ENCODE assay signal across 23 cellular contexts in genomic region chr10:20535846-20536245, GRCh38.
DNase-seq lines count a peak whose midpoint lies in the region; ATAC-seq and TF ChIP-seq lines count a peak whose summit lies in the region.
"Had no signal": no experiment of that assay in that cellular context is flagged by ENCODE, and none has a peak within 500 bp of the region (broad histone marks: within the 10 kb centered on the region; RNA-seq: fewer than 3 reads in every experiment).

No MANE protein-coding gene starts in this region.

- DNase-seq in NCI-H748 (lab: John Stamatoyannopoulos, UW; ENCODE audit: unreplicated experiment), result peak; percentile 13
- no peak for DNase-seq in dorsolateral prefrontal cortex
- DNase-seq in NCI-H82 (lab: John Stamatoyannopoulos, UW), result no peak
- DNase-seq in T-cell, result no peak
- no peak for DNase-seq in NCI-H446 (lab: John Stamatoyannopoulos, UW)
- DNase-seq: CD4-positive, alpha-beta T cell; GOT3; HCEC 1CT; KBM-7; MM.1S; NCI-H1048; NCI-H1694 treated with DMSO at 0.1 percent for 48 hours; NCI-H2081 treated with DMSO at 0.1 percent for 48 hours; NCI-H2171 treated with DMSO at 0.1 percent for 48 hours; NCI-H446 treated with DMSO at 0.1 percent for 48 hours; NCI-H526 treated with DMSO at 0.1 percent for 48 hours; NK-92 treated with Interleukin-12 subunit alpha and Interleukin-12 subunit beta, amount 100 ng/mL, for 24 hours; SHP77 treated with DMSO at 0.1 percent for 48 hours; SK-N-SH had no signal

- CTCF ChIA-PET in T-cell (lab: Charles Lee), result no interaction called here

- no peaks in the 10 kb centered on the region for H3K36me3 ChIP-seq in neuron (ENCODE audit: insufficient read depth, low read length)
- H3K36me3 ChIP-seq: BLaER1 had no signal

- H2AFZ ChIP-seq in neuron (ENCODE audit: low read depth, low read length), result peak overlapping the region; percentile 73

- H3K4me3 Mint-ChIP-seq in T-cell, result no peak overlapping the region
- H3K4me3 Mint-ChIP-seq in stimulated activated memory B cell treated with anti-CD40 and anti-IgM and Interleukin-4, amounts not matched to agents 10 μg/mL and 1 μg/mL and 100 μg/mL, for 72 hours, result no peak overlapping the region
- H3K4me3 Mint-ChIP-seq: CD4-positive, alpha-beta T cell had no signal

- peaks cover 4 to 7% (median 7%) of the 10 kb centered on the region in 3 donors for H3K9me3 Mint-ChIP-seq in T-cell
- H3K9me3 Mint-ChIP-seq in stimulated activated memory B cell treated with anti-CD40 and anti-IgM and Interleukin-4, amounts not matched to agents 10 μg/mL and 1 μg/mL and 100 μg/mL, for 72 hours, result peaks cover 4% of the 10 kb centered on the region

- H3K4me3 ChIP-seq in dorsolateral prefrontal cortex (peak overlapping the region in 3 of 59 donors; percentile 2 to 18 (median 10)), neuron (ENCODE audit: low read length) (no peak overlapping the region)
- H3K4me3 ChIP-seq: BLaER1 had no signal

- H3K36me3 Mint-ChIP-seq in T-cell, result no peaks in the 10 kb centered on the region
- no peaks in the 10 kb centered on the region for H3K36me3 Mint-ChIP-seq in stimulated activated memory B cell treated with anti-CD40 and anti-IgM and Interleukin-4, amounts not matched to agents 10 μg/mL and 1 μg/mL and 100 μg/mL, for 72 hours

- H3K27ac ChIP-seq in dorsolateral prefrontal cortex, result peak overlapping the region in 54 of 59 donors; percentile 6 to 84 (median 64)
- H3K27ac ChIP-seq: BLaER1, RWPE1 had no signal

- POLR2A ChIA-PET in T-cell (lab: Charles Lee), result no interaction called here

- TF ChIP-seq CTCF in dorsolateral prefrontal cortex (IDR thresholded peaks at IDR 0.05 in 54 of 56, conservative IDR thresholded peaks at IDR 0.05 in 2 of 56; ENCODE audit: low read depth in 1 of 56, partially characterized antibody in 56 of 56), result no peak

- no peak for ATAC-seq in T-cell (replicated peaks in 1 of 4)
- ATAC-seq in stimulated activated memory B cell treated with anti-CD40 and anti-IgM and Interleukin-4, amounts not matched to agents 10 μg/mL and 1 μg/mL and 100 μg/mL, for 72 hours, result no peak

- H3K27me3 Mint-ChIP-seq in T-cell, result no peaks in the 10 kb centered on the region
- no peaks in the 10 kb centered on the region for H3K27me3 Mint-ChIP-seq in stimulated activated memory B cell treated with anti-CD40 and anti-IgM and Interleukin-4, amounts not matched to agents 10 μg/mL and 1 μg/mL and 100 μg/mL, for 72 hours
- H3K27me3 Mint-ChIP-seq: CD4-positive, alpha-beta T cell had no signal

- no peak overlapping the region for H3K27ac Mint-ChIP-seq in T-cell
- H3K27ac Mint-ChIP-seq in stimulated activated memory B cell treated with anti-CD40 and anti-IgM and Interleukin-4, amounts not matched to agents 10 μg/mL and 1 μg/mL and 100 μg/mL, for 72 hours, result no peak overlapping the region
- H3K27ac Mint-ChIP-seq: CD4-positive, alpha-beta T cell had no signal

- intact Hi-C loops in dorsolateral prefrontal cortex (cut with DNase I), result no loop called here

- H3K27me3 ChIP-seq in dorsolateral prefrontal cortex (no peaks in the 10 kb centered on the region), neuron (ENCODE audit: insufficient read depth, low read length) (no peaks in the 10 kb centered on the region)
- H3K27me3 ChIP-seq: BLaER1 had no signal

- peaks cover 3% of the 10 kb centered on the region for H3K4me1 ChIP-seq in neuron (ENCODE audit: insufficient read depth, low read length)
- H3K4me1 ChIP-seq: BLaER1 had no signal

- H3K4me1 Mint-ChIP-seq in T-cell, result no peaks in the 10 kb centered on the region
- no peaks in the 10 kb centered on the region for H3K4me1 Mint-ChIP-seq in stimulated activated memory B cell treated with anti-CD40 and anti-IgM and Interleukin-4, amounts not matched to agents 10 μg/mL and 1 μg/mL and 100 μg/mL, for 72 hours

- peaks cover 1% of the 10 kb centered on the region for H3K9me3 ChIP-seq in neuron (ENCODE audit: low read length)
